In genomic region chr14:24216345-24216699, GRCh38 we compare ENCODE assay signal across 10 cellular contexts. TPM values are rescaled to one million over a fixed set of nuclear protein-coding genes. Genes with fewer than 3 reads are reported as not detected.
DNase-seq lines count a peak whose midpoint lies in the region; ATAC-seq and TF ChIP-seq lines count a peak whose summit lies in the region.
"Had no signal": no experiment of that assay in that cellular context is flagged by ENCODE, and none has a peak within 500 bp of the region (broad histone marks: within the 10 kb centered on the region; RNA-seq: fewer than 3 reads in every experiment).

No MANE protein-coding gene starts in this region.

- H3K9me3 ChIP-seq in DOHH2 (ENCODE audit: control insufficient read depth, insufficient read depth, low read length) = no peaks in the 10 kb centered on the region
- no peaks in the 10 kb centered on the region for H3K9me3 ChIP-seq in PC-9 (ENCODE audit: insufficient read depth, low read depth)
- H3K9me3 ChIP-seq in gastrocnemius medialis = no peaks in the 10 kb centered on the region

- H3K4me1 Mint-ChIP-seq in endothelial cell (ENCODE audit: unreplicated experiment) = peaks cover 21% of the 10 kb centered on the region

- H3K9me2 ChIP-seq in DOHH2 (replicated peaks; ENCODE audit: control insufficient read depth, low read length) = no peaks in the 10 kb centered on the region
- H3K9me2 ChIP-seq in PC-9 (ENCODE audit: insufficient read depth) = no peaks in the 10 kb centered on the region

- peaks cover 49% of the 10 kb centered on the region for H3K79me2 ChIP-seq in DOHH2 (ENCODE audit: control insufficient read depth, low read length)
- peaks cover 15% of the 10 kb centered on the region for H3K79me2 ChIP-seq in PC-9 (ENCODE audit: low read depth)

- peak overlapping the region; percentile 99 for H3K4me3 ChIP-seq in DOHH2 (ENCODE audit: low read length)
- H3K4me3 ChIP-seq in PC-9 = peak overlapping the region; percentile 73; the same call in 1 of the 2 replicates
- peak overlapping the region in 3 of 4 donors; percentile 70 to 87 (median 77) for H3K4me3 ChIP-seq in gastrocnemius medialis

- ATAC-seq in gastrocnemius medialis (no peak), GM18907 (IDR thresholded peaks at IDR 0.05; ENCODE audit: unreplicated experiment) (no peak), GM18505 (IDR thresholded peaks at IDR 0.05; ENCODE audit: unreplicated experiment) (no peak)

- H3K36me3 ChIP-seq in DOHH2 (ENCODE audit: control insufficient read depth, low read length) (peaks cover 27% of the 10 kb centered on the region), PC-9 (ENCODE audit: low read depth) (no peaks in the 10 kb centered on the region), gastrocnemius medialis (peaks cover 0 to 17% of the 10 kb centered on the region in 2 donors)

- POLR2A ChIA-PET in PC-9 (lab: Charles Lee; ENCODE audit: unreplicated experiment) = interaction anchor here (0.7 kb wide), 1 partner anchor 84 kb away, joined by 3 read pairs; the partner anchor contains the start of genes DHRS1 and NOP9

- peaks cover 20% of the 10 kb centered on the region for H3K27me3 Mint-ChIP-seq in endothelial cell (ENCODE audit: unreplicated experiment)

- H3K27ac Mint-ChIP-seq in endothelial cell (ENCODE audit: unreplicated experiment) = peak overlapping the region; percentile 79

- CTCF ChIA-PET in PC-9 (lab: Charles Lee) = interaction anchor here (0.8 kb wide), 1 partner anchor 81 kb away, joined by 3 read pairs; no protein-coding TSS in a partner anchor

- peaks cover 31% of the 10 kb centered on the region for H3K4me1 ChIP-seq in DOHH2 (ENCODE audit: control insufficient read depth, low read length)
- peaks cover 10% of the 10 kb centered on the region; the same call in 1 of the 2 replicates for H3K4me1 ChIP-seq in PC-9 (replicated peaks; ENCODE audit: insufficient read depth)
- peaks cover 28 to 29% of the 10 kb centered on the region in 2 donors for H3K4me1 ChIP-seq in gastrocnemius medialis

- intact Hi-C loops in PC-9 (cut with micrococcal nuclease; ENCODE audit: unreplicated experiment) (no loop called here), gastrocnemius medialis (cut with DNase I; ENCODE audit: low total_unique reads) (loop anchor here (1.0 kb wide), 1 partner anchor 26 kb away; the partner anchor contains the start of gene TINF2)

- in situ Hi-C loops in gastrocnemius medialis (cut with MboI; ENCODE audit: low sequenced_read_pairs in 4 of 4) = no loop called here

- H3F3A ChIP-seq in DOHH2 (ENCODE audit: control insufficient read depth, insufficient read depth) (peaks cover 25% of the 10 kb centered on the region), PC-9 (ENCODE audit: insufficient read depth, low read depth) (peaks cover 14% of the 10 kb centered on the region; the same call in 1 of the 2 replicates)

- no peak overlapping the region for H2AFZ ChIP-seq in PC-9

- H3K27ac ChIP-seq in DOHH2 (ENCODE audit: low read depth, low read length) = no peak overlapping the region
- H3K27ac ChIP-seq in PC-9 = no peak overlapping the region
- peak overlapping the region; percentile 83 to 94 (median 91) for H3K27ac ChIP-seq in gastrocnemius medialis

- H4K20me1 ChIP-seq in DOHH2 (ENCODE audit: control insufficient read depth, insufficient read depth, low read depth, low read length) (no peaks in the 10 kb centered on the region), PC-9 (ENCODE audit: insufficient read depth) (no peaks in the 10 kb centered on the region; the same call in 1 of the 2 replicates)

- H3K27me3 ChIP-seq in DOHH2 (ENCODE audit: control insufficient read depth, low read length) (no peaks in the 10 kb centered on the region), PC-9 (ENCODE audit: insufficient read depth, low read depth) (no peaks in the 10 kb centered on the region), gastrocnemius medialis (no peaks in the 10 kb centered on the region)

- H3K9me3 Mint-ChIP-seq in endothelial cell (ENCODE audit: unreplicated experiment) = no peaks in the 10 kb centered on the region

- no TSS peak for BruUV-seq in PC-9 (replicated peaks; lab: Mats Ljungman, UMichigan)

- H3K36me3 Mint-ChIP-seq in endothelial cell (ENCODE audit: low read depth, unreplicated experiment) = peaks cover 12% of the 10 kb centered on the region

- H3K4me2 ChIP-seq in DOHH2 (ENCODE audit: low read length) (peak overlapping the region; percentile 82), PC-9 (peak overlapping the region; percentile 80)

- no peak for DNase-seq in PC-9
- DNase-seq in endothelial cell (ENCODE audit: low spot score) = no peak
- no peak for DNase-seq in gastrocnemius medialis
- no peak for DNase-seq in DMS153 (lab: John Stamatoyannopoulos, UW)
- DNase-seq in NCI-H1694 (lab: John Stamatoyannopoulos, UW) = no peak

- TF ChIP-seq CTCF in DOHH2 (IDR thresholded peaks at IDR 0.05; ENCODE audit: low read depth, low read length, poor library complexity, severe bottlenecking) = no peak
- TF ChIP-seq CTCF in PC-9 (conservative IDR thresholded peaks at IDR 0.05) = no peak
- no peak for TF ChIP-seq CTCF in endothelial cell (IDR thresholded peaks at IDR 0.05; ENCODE audit: unreplicated experiment)
- TF ChIP-seq CTCF in gastrocnemius medialis (IDR thresholded peaks at IDR 0.05 in 4 of 5, conservative IDR thresholded peaks at IDR 0.05 in 1 of 5) = no peak

- no peak for TF ChIP-seq POLR2A in gastrocnemius medialis (IDR thresholded peaks at IDR 0.05)
- no peak for TF ChIP-seq POLR2A in GM18505 (IDR thresholded peaks at IDR 0.05; ENCODE audit: borderline replicate concordance, extremely low read depth, insufficient read depth, insufficient read length)

- peak overlapping the region; percentile 95 for H3K4me3 Mint-ChIP-seq in endothelial cell (ENCODE audit: unreplicated experiment)

RNA-seq across cellular contexts. Expression of gene MDP1, which starts 0.5 kb away (rescaled TPM):
- total RNA-seq in PC-9 (2021) = 8.7 and 15.3 TPM in 2 replicates
- 17.4 TPM for total RNA-seq in endothelial cell (ENCODE audit: unreplicated experiment)
- total RNA-seq in gastrocnemius medialis = 10 to 100 TPM in 3 of 4 donors, 1 to 10 TPM in 1; 6.7 to 19.2 (median 13.9) TPM

RNA-seq across cellular contexts. Expression of gene CHMP4A, which starts 3.0 kb away (rescaled TPM):
- total RNA-seq in PC-9 (2021) (31.2 and 37.6 TPM in 2 replicates), endothelial cell (ENCODE audit: unreplicated experiment) (34.3 TPM), gastrocnemius medialis (10 to 100 TPM; 13.6 to 29.8 (median 20.7) TPM)

RNA-seq across cellular contexts. Expression of gene TSSK4, which starts 10.8 kb away (rescaled TPM):
- not detected in 2 replicates for total RNA-seq in PC-9 (2021)
- total RNA-seq in endothelial cell (ENCODE audit: unreplicated experiment) = not detected
- not detected for total RNA-seq in gastrocnemius medialis
- total RNA-seq: lower leg skin, subcutaneous adipose tissue had no signal

RNA-seq across cellular contexts. Expression of gene NEDD8, which starts 15.8 kb away (rescaled TPM):
- 134 and 179 TPM in 2 replicates for total RNA-seq in PC-9 (2021)
- 154 TPM for total RNA-seq in endothelial cell (ENCODE audit: unreplicated experiment)
- 100 to 1,000 TPM; 141 to 178 (median 162) TPM for total RNA-seq in gastrocnemius medialis

RNA-seq across cellular contexts. Expression of gene GMPR2, which starts 16.4 kb away (rescaled TPM):
- 55.3 and 63.7 TPM in 2 replicates for total RNA-seq in PC-9 (2021)
- 61.3 TPM for total RNA-seq in endothelial cell (ENCODE audit: unreplicated experiment)
- 10 to 100 TPM; 15.4 to 44.8 (median 27.4) TPM for total RNA-seq in gastrocnemius medialis

Comparison
In these comparisons a context has a peak if more than half of its experiments do, and no peak if none do; other contexts are left out.
1. H3K27ac ChIP-seq: peak in gastrocnemius medialis (4 of 4); none in DOHH2 (single experiment) and PC-9 (single experiment).
2. Peak in every context shown above with its lines, with median percentiles within 50 percentile points of each other: H3K4me3 ChIP-seq.